ENCODE assay signal across 1 cellular context in genomic region chr4:25178838-25179261, GRCh38.
A peak's percentile ranks its signal among the peaks of the same experiment; 100 is the strongest.
TF ChIP-seq lines count a peak whose summit lies in the region.

No MANE protein-coding gene starts in this region.

TF ChIP-seq in HepG2, 621 proteins besides CTCF, POLR2A, EP300 and RAD21 (continues in another document):
- no peak for TF ChIP-seq ZXDC (CRISPR knock-in tag; IDR thresholded peaks at IDR 0.05)
- no peak for TF ChIP-seq ZNF660 (CRISPR knock-in tag; IDR thresholded peaks at IDR 0.05; ENCODE audit: borderline replicate concordance, low read depth)
- no peak for TF ChIP-seq HDAC6 (IDR thresholded peaks at IDR 0.05; ENCODE audit: low read depth, low read length)
- no peak for TF ChIP-seq NCOA5 (CRISPR knock-in tag; IDR thresholded peaks at IDR 0.05)
- TF ChIP-seq TBP (CRISPR knock-in tag; IDR thresholded peaks at IDR 0.05): no peak
- TF ChIP-seq ETV5 (CRISPR knock-in tag; IDR thresholded peaks at IDR 0.05; ENCODE audit: borderline replicate concordance): peak; percentile 43; the same call in 1 of the 2 replicates
- TF ChIP-seq MTF1 (CRISPR knock-in tag; IDR thresholded peaks at IDR 0.05): no peak
- TF ChIP-seq ZNF768 (CRISPR knock-in tag; IDR thresholded peaks at IDR 0.05): no peak
- no peak for TF ChIP-seq BORCS8-MEF2B (CRISPR knock-in tag; IDR thresholded peaks at IDR 0.05)
- no peak for TF ChIP-seq ADNP (CRISPR knock-in tag; IDR thresholded peaks at IDR 0.05)
- no peak for TF ChIP-seq NRL (CRISPR knock-in tag; IDR thresholded peaks at IDR 0.05; ENCODE audit: borderline replicate concordance)
- TF ChIP-seq LRRFIP1 (CRISPR knock-in tag; conservative IDR thresholded peaks at IDR 0.05): no peak
- TF ChIP-seq WIZ (CRISPR knock-in tag; IDR thresholded peaks at IDR 0.05): no peak
- no peak for TF ChIP-seq ZBTB8A (CRISPR knock-in tag; IDR thresholded peaks at IDR 0.05; ENCODE audit: borderline replicate concordance, low read depth)
- TF ChIP-seq ZBTB25 (CRISPR knock-in tag; IDR thresholded peaks at IDR 0.05): no peak
- no peak for TF ChIP-seq KDM5B (CRISPR knock-in tag; IDR thresholded peaks at IDR 0.05; ENCODE audit: borderline replicate concordance)
- no peak for TF ChIP-seq PLSCR1 (CRISPR knock-in tag; IDR thresholded peaks at IDR 0.05; ENCODE audit: borderline replicate concordance)
- no peak for TF ChIP-seq ZNF816 (CRISPR knock-in tag; IDR thresholded peaks at IDR 0.05; ENCODE audit: borderline replicate concordance)
- TF ChIP-seq PAXIP1 (CRISPR knock-in tag; conservative IDR thresholded peaks at IDR 0.05): peak; percentile 86
- no peak for TF ChIP-seq AKNA (CRISPR knock-in tag; IDR thresholded peaks at IDR 0.05; ENCODE audit: borderline replicate concordance)
- no peak for TF ChIP-seq ZHX2 (IDR thresholded peaks at IDR 0.05; ENCODE audit: low read depth)
- TF ChIP-seq ZHX2 (CRISPR knock-in tag; IDR thresholded peaks at IDR 0.05; ENCODE audit: borderline replicate concordance): no peak
- no peak for TF ChIP-seq KLF15 (CRISPR knock-in tag; IDR thresholded peaks at IDR 0.05; ENCODE audit: borderline replicate concordance)
- peak; percentile 65 for TF ChIP-seq HOMEZ (CRISPR knock-in tag; IDR thresholded peaks at IDR 0.05; ENCODE audit: low read depth)
- TF ChIP-seq ZNF207 (IDR thresholded peaks at IDR 0.05; ENCODE audit: borderline replicate concordance): no peak
- no peak for TF ChIP-seq SP2 (CRISPR knock-in tag; IDR thresholded peaks at IDR 0.05)
- TF ChIP-seq HBP1 (CRISPR knock-in tag; IDR thresholded peaks at IDR 0.05; ENCODE audit: low read depth): no peak
